22 cellular contexts compared by ENCODE assay signal in genomic region chr13:110775576-110775975, GRCh38.
DNase-seq lines count a peak whose midpoint lies in the region; ATAC-seq, FAIRE-seq and TF ChIP-seq lines count a peak whose summit lies in the region.
"Had no signal": no experiment of that assay in that cellular context is flagged by ENCODE, and none has a peak within 500 bp of the region (broad histone marks: within the 10 kb centered on the region; RNA-seq: fewer than 3 reads in every experiment).

No MANE protein-coding gene starts in this region.

- no peak overlapping the region for H3K18ac ChIP-seq in H1 (ENCODE audit: extremely low read depth, low read length)

- DNase-seq in Jurkat, Clone E6-1 (ENCODE audit: low read depth, low spot score): peak; percentile 53
- no peak for DNase-seq in H1 (ENCODE audit: low read depth in 1 of 2, low spot score in 2 of 2)
- no peak for DNase-seq in nephron progenitor cell
- DNase-seq in NOMO-1 treated with dmso at 0.1 percent for 144 hours (lab: John Stamatoyannopoulos, UW; ENCODE audit: unreplicated experiment): no peak
- DNase-seq: 8988T; C1 segment of cervical spinal cord; CD4-positive, CD25-positive, alpha-beta regulatory T cell; CD8-positive, alpha-beta memory T cell; COR-L47; DMS 273 treated with DMSO at 0.1 percent for 48 hours; DMS53; GOT3; IMR-90; KBM-7 had no signal

- H3K27me3 Mint-ChIP-seq in nephron progenitor cell (ENCODE audit: low read depth, poor library complexity): peaks cover 10% of the 10 kb centered on the region

- H4K20me1 ChIP-seq in BLaER1 treated with 17β-estradiol and CSF1 and Interleukin-3, amounts not matched to agents 10 nM and 100 nM: no peaks in the 10 kb centered on the region
- H4K20me1 ChIP-seq in H1 (replicated peaks in 1 of 2; ENCODE audit: control insufficient read depth in 1 of 2, insufficient read depth in 2 of 2, low read length in 2 of 2): no peaks in the 10 kb centered on the region

- H3K9me3 Mint-ChIP-seq in nephron progenitor cell: peaks cover 2% of the 10 kb centered on the region
- H3K9me3 Mint-ChIP-seq: CD8-positive, alpha-beta memory T cell had no signal

- H3K4me3 Mint-ChIP-seq in nephron progenitor cell: no peak overlapping the region
- H3K4me3 Mint-ChIP-seq: CD4-positive, CD25-positive, alpha-beta regulatory T cell; CD8-positive, alpha-beta memory T cell had no signal

- H3K27me3 ChIP-seq in BLaER1 treated with 17β-estradiol and CSF1 and Interleukin-3, amounts not matched to agents 10 nM and 100 nM: no peaks in the 10 kb centered on the region
- H3K27me3 ChIP-seq in H1 (replicated peaks in 1 of 4; ENCODE audit: control insufficient read depth in 3 of 4, extremely low read depth in 1 of 4, insufficient read depth in 3 of 4, low read length in 3 of 4): no peaks in the 10 kb centered on the region; a peak in 1 of 7 replicates

- H3K36me3 ChIP-seq in BLaER1 treated with 17β-estradiol and CSF1 and Interleukin-3, amounts not matched to agents 10 nM and 100 nM: no peaks in the 10 kb centered on the region
- no peaks in the 10 kb centered on the region for H3K36me3 ChIP-seq in H1 (ENCODE audit: control insufficient read depth in 2 of 4, insufficient read depth in 4 of 4, low read length in 3 of 4)
- H3K36me3 ChIP-seq: HAP-1 had no signal

- no peak for TF ChIP-seq RAD21 in H1 (IDR thresholded peaks at IDR 0.05 in 1 of 2, conservative IDR thresholded peaks at IDR 0.05 in 1 of 2; ENCODE audit: low read depth in 2 of 2, low read length in 2 of 2)

- H3K9me3 ChIP-seq in BLaER1 treated with 17β-estradiol and CSF1 and Interleukin-3, amounts not matched to agents 10 nM and 100 nM (replicated peaks in 1 of 11): peaks cover 0 to 7% (median 2%) of the 10 kb centered on the region in 11 experiments; a peak in 9 of 22 replicates
- no peaks in the 10 kb centered on the region for H3K9me3 ChIP-seq in H1 (ENCODE audit: insufficient read depth in 2 of 2, low read depth in 1 of 2, low read length in 1 of 2)
- H3K9me3 ChIP-seq: HAP-1 had no signal

- CTCF ChIA-PET in H1 (lab: Charles Lee; ENCODE audit: partially characterized antibody): interaction anchor here (0.6 kb wide), 1 partner anchor 43 kb away, joined by 3 read pairs; no protein-coding TSS in a partner anchor

- POLR2A ChIA-PET in H1 (lab: Charles Lee; ENCODE audit: partially characterized antibody): no interaction called here

- no peak overlapping the region for H2BK120ac ChIP-seq in H1 (replicated peaks; ENCODE audit: low read depth, low read length)

- H2AFZ ChIP-seq in H1 (ENCODE audit: low read length): 0 out of 2 replicates have a peak overlapping the region, but pooled peaks have one; percentile 23

- no peak for ATAC-seq in HG02885 (IDR thresholded peaks at IDR 0.05; ENCODE audit: poor library complexity, unreplicated experiment)
- no peak for ATAC-seq in GM19328 (IDR thresholded peaks at IDR 0.05; ENCODE audit: unreplicated experiment)
- no peak for ATAC-seq in HG02759 (IDR thresholded peaks at IDR 0.05; ENCODE audit: unreplicated experiment)

- H3K4ac ChIP-seq in H1 (replicated peaks; ENCODE audit: insufficient read length, low read depth, low read length): no peak overlapping the region

- no peak overlapping the region for H3K23ac ChIP-seq in H1 (ENCODE audit: insufficient read length)

- no peaks in the 10 kb centered on the region for H3K36me3 Mint-ChIP-seq in nephron progenitor cell (ENCODE audit: low read depth)

- no peaks in the 10 kb centered on the region for H3K23me2 ChIP-seq in H1 (ENCODE audit: low read depth, low read length)

- H3K4me1 ChIP-seq in BLaER1 treated with 17β-estradiol and CSF1 and Interleukin-3, amounts not matched to agents 10 nM and 100 nM: peaks cover 16 to 34% (median 30%) of the 10 kb centered on the region in 10 experiments
- H3K4me1 ChIP-seq in H1 (replicated peaks in 1 of 4; ENCODE audit: control insufficient read depth in 3 of 4, insufficient read depth in 4 of 4, low read length in 3 of 4): no peaks in the 10 kb centered on the region
- H3K4me1 ChIP-seq: HAP-1 had no signal

- H3K4me1 Mint-ChIP-seq in nephron progenitor cell: peaks cover 28% of the 10 kb centered on the region

- H3K79me1 ChIP-seq in H1 (ENCODE audit: low read depth, low read length): no peaks in the 10 kb centered on the region

- no peak overlapping the region for H2AK5ac ChIP-seq in H1 (ENCODE audit: low read depth, low read length)

- no peak for TF ChIP-seq POLR2A in H1 (IDR thresholded peaks at IDR 0.05; ENCODE audit: control extremely low read depth in 1 of 2, low read depth in 2 of 2, low read length in 2 of 2)

- no peak overlapping the region for H3K56ac ChIP-seq in H1 (replicated peaks; ENCODE audit: insufficient read length, low read depth, low read length)

- no peak overlapping the region for H3K9ac ChIP-seq in BLaER1 treated with 17β-estradiol and CSF1 and Interleukin-3, amounts not matched to agents 10 nM and 100 nM
- H3K9ac ChIP-seq in H1 (replicated peaks in 1 of 4; ENCODE audit: extremely low read depth in 1 of 4, low read depth in 3 of 4, low read length in 3 of 4): no peak overlapping the region

- no peak overlapping the region for H2BK20ac ChIP-seq in H1 (ENCODE audit: low read length)

- H3K27ac ChIP-seq in BLaER1 treated with 17β-estradiol and CSF1 and Interleukin-3, amounts not matched to agents 10 nM and 100 nM: no peak overlapping the region
- H3K27ac ChIP-seq in H1 (ENCODE audit: low read depth, low read length): no peak overlapping the region

- H3K4me2 ChIP-seq in BLaER1 treated with 17β-estradiol and CSF1 and Interleukin-3, amounts not matched to agents 10 nM and 100 nM: peak overlapping the region in 8 of 11 experiments; percentile 3 to 54 (median 32); a peak in 15 of 22 replicates
- H3K4me2 ChIP-seq in H1 (ENCODE audit: insufficient read depth in 1 of 2, low read depth in 2 of 2, low read length in 2 of 2): no peak overlapping the region

- H2BK15ac ChIP-seq in H1 (ENCODE audit: low read length): no peak overlapping the region

- H3K79me2 ChIP-seq in H1 (ENCODE audit: control insufficient read depth in 1 of 2, insufficient read depth in 2 of 2, low read length in 2 of 2): no peaks in the 10 kb centered on the region

- no peak overlapping the region for H4K91ac ChIP-seq in H1 (replicated peaks; ENCODE audit: insufficient read length, low read length)

- H2BK12ac ChIP-seq in H1 (ENCODE audit: low read depth, low read length): no peak overlapping the region

- TF ChIP-seq CTCF in H1 (IDR thresholded peaks at IDR 0.05; ENCODE audit: control extremely low read depth in 1 of 3, insufficient read depth in 1 of 3, low read depth in 1 of 3, low read length in 3 of 3) (no peak), nephron progenitor cell (IDR thresholded peaks at IDR 0.05) (no peak)

- TF ChIP-seq EP300 in H1 (IDR thresholded peaks at IDR 0.05; ENCODE audit: borderline replicate concordance in 1 of 2, low read depth in 2 of 2, low read length in 2 of 2): no peak

- 86% methylated on average over 5 of the region's 5 CpGs; no CpG with 5 or more reads in 1 of the 2 experiments for WGBS in H1 (ENCODE audit: extremely low coverage in 1 of 2, insufficient coverage in 1 of 2, insufficient read length in 1 of 2, insufficient replicate concordance in 2 of 2, low coverage in 1 of 2, low lambda C conversion rate in 2 of 2, missing lambda C conversion rate in 1 of 2), 2 experiments

- H4K5ac ChIP-seq in H1 (ENCODE audit: insufficient read length, low read depth, low read length): no peak overlapping the region

- H2BK5ac ChIP-seq in H1 (ENCODE audit: low read depth, low read length): no peak overlapping the region

- FAIRE-seq in H1 (lab: Jason Lieb, UNC): no peak
- FAIRE-seq: G401.6, GM12891, HTR-8/SVneo had no signal

- H3K27ac Mint-ChIP-seq in nephron progenitor cell: peak overlapping the region; percentile 6
- H3K27ac Mint-ChIP-seq: CD8-positive, alpha-beta memory T cell had no signal

- H3K4me3 ChIP-seq in BLaER1 treated with 17β-estradiol and CSF1 and Interleukin-3, amounts not matched to agents 10 nM and 100 nM: no peak overlapping the region
- H3K4me3 ChIP-seq in Jurkat, Clone E6-1 (ENCODE audit: low read length): no peak overlapping the region
- H3K4me3 ChIP-seq in H1 (ENCODE audit: extremely low read depth in 1 of 4, insufficient read depth in 2 of 4, low read depth in 3 of 4, low read length in 4 of 4): no peak overlapping the region
- H3K4me3 ChIP-seq: HAP-1 had no signal

- H4K8ac ChIP-seq in H1 (ENCODE audit: extremely low read depth, insufficient read depth, low read length): no peak overlapping the region

- H3K14ac ChIP-seq in H1 (ENCODE audit: insufficient read length): no peak overlapping the region

TF ChIP-seq in H1, 55 proteins besides CTCF, POLR2A, EP300 and RAD21:
- TF ChIP-seq CEBPB (IDR thresholded peaks at IDR 0.05; ENCODE audit: low read depth, low read length) (no peak), SRF (IDR thresholded peaks at IDR 0.05; ENCODE audit: low read depth, low read length) (no peak), JUN (IDR thresholded peaks at IDR 0.05; ENCODE audit: low read depth, low read length) (no peak), CBX5 (IDR thresholded peaks at IDR 0.05; ENCODE audit: low read depth, low read length) (no peak), POLR2AphosphoS5 (IDR thresholded peaks at IDR 0.05; ENCODE audit: low read depth, low read length) (no peak), RNF2 (IDR thresholded peaks at IDR 0.05; ENCODE audit: borderline replicate concordance, low read depth, low read length, missing control alignments, poor library complexity, severe bottlenecking) (no peak), KDM1A (IDR thresholded peaks at IDR 0.05; ENCODE audit: borderline replicate concordance, low read length) (no peak), CBX8 (IDR thresholded peaks at IDR 0.05; ENCODE audit: borderline replicate concordance, low read depth, low read length) (no peak), RBBP5 (IDR thresholded peaks at IDR 0.05; ENCODE audit: borderline replicate concordance, low read depth, low read length) (no peak), RXRA (IDR thresholded peaks at IDR 0.05; ENCODE audit: insufficient read depth, low read depth, low read length) (no peak), BACH1 (IDR thresholded peaks at IDR 0.05; ENCODE audit: low read length) (no peak), CHD2 (IDR thresholded peaks at IDR 0.05; ENCODE audit: low read length) (no peak), FOSL1 (IDR thresholded peaks at IDR 0.05; ENCODE audit: insufficient read depth, low read depth, low read length) (no peak), MAFK (IDR thresholded peaks at IDR 0.05; ENCODE audit: low read depth, low read length) (no peak), EGR1 (IDR thresholded peaks at IDR 0.05; ENCODE audit: borderline replicate concordance, low read depth, low read length) (no peak), TCF12 (IDR thresholded peaks at IDR 0.05; ENCODE audit: low read depth, low read length) (no peak), GTF2F1 (IDR thresholded peaks at IDR 0.05; ENCODE audit: borderline replicate concordance, low read depth, low read length) (no peak)

Comparison
In these comparisons a context has a peak if more than half of its experiments do, and no peak if none do; other contexts are left out.
1. H3K4me2 ChIP-seq: peak in BLaER1 treated with 17β-estradiol and CSF1 and Interleukin-3, amounts not matched to agents 10 nM and 100 nM (8 of 11); none in H1 (0 of 2).